1 cellular context compared by ENCODE assay signal in the genomic region with DNA sequence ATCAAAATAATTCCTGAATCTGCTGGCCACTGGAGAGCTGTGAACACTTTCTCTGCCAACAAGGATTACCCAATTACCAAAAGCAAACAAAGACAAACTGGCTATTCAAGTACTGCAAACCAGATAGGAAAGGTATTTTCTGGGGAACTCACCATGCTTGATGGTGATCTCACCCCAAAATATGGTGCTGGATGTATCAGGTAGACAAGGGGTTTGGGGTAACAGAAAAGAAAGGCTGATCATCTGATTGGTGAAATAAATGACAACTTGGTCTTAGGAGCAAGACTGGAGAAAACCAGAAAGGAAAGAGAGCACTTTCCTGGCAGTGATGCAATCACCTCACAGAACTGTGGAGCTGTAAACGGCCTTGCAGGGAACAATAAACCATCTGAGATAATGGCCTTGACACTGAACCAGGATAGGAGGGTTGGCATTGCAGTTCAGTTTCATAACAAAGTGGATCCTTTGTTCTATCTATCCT.
TF ChIP-seq lines count a peak whose summit lies in the region.

No MANE protein-coding gene starts in this region.

TF ChIP-seq in HepG2, 621 proteins besides CTCF, POLR2A, EP300 and RAD21 (continued from another document and continues in another):
- TF ChIP-seq, protein P1, sequence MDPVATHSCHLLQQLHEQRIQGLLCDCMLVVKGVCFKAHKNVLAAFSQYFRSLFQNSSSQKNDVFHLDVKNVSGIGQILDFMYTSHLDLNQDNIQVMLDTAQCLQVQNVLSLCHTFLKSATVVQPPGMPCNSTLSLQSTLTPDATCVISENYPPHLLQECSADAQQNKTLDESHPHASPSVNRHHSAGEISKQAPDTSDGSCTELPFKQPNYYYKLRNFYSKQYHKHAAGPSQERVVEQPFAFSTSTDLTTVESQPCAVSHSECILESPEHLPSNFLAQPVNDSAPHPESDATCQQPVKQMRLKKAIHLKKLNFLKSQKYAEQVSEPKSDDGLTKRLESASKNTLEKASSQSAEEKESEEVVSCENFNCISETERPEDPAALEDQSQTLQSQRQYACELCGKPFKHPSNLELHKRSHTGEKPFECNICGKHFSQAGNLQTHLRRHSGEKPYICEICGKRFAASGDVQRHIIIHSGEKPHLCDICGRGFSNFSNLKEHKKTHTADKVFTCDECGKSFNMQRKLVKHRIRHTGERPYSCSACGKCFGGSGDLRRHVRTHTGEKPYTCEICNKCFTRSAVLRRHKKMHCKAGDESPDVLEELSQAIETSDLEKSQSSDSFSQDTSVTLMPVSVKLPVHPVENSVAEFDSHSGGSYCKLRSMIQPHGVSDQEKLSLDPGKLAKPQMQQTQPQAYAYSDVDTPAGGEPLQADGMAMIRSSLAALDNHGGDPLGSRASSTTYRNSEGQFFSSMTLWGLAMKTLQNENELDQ (CRISPR knock-in tag; IDR thresholded peaks at IDR 0.05; ENCODE audit: borderline replicate concordance), result no peak
- no peak for TF ChIP-seq RELA (CRISPR knock-in tag; IDR thresholded peaks at IDR 0.05)
- TF ChIP-seq, protein P2, sequence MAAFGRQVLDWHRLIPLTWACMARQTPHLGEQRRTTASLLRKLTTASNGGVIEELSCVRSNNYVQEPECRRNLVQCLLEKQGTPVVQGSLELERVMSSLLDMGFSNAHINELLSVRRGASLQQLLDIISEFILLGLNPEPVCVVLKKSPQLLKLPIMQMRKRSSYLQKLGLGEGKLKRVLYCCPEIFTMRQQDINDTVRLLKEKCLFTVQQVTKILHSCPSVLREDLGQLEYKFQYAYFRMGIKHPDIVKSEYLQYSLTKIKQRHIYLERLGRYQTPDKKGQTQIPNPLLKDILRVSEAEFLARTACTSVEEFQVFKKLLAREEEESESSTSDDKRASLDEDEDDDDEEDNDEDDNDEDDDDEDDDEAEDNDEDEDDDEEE (CRISPR knock-in tag; IDR thresholded peaks at IDR 0.05), result no peak
- TF ChIP-seq SRSF4 (IDR thresholded peaks at IDR 0.05; ENCODE audit: low read depth, low read length, poor library complexity, severe bottlenecking), result no peak
- TF ChIP-seq ZNF83 (CRISPR knock-in tag; IDR thresholded peaks at IDR 0.05; ENCODE audit: borderline replicate concordance), result no peak
- TF ChIP-seq XRCC5 (optimal IDR thresholded peaks at IDR 0.05; ENCODE audit: low read length), result peak; percentile 45
- no peak for TF ChIP-seq ZNF335 (CRISPR knock-in tag; IDR thresholded peaks at IDR 0.05)
- TF ChIP-seq FOXA3 (CRISPR knock-in tag; IDR thresholded peaks at IDR 0.05), result peak; percentile 89
- no peak for TF ChIP-seq ZNF816 (CRISPR knock-in tag; IDR thresholded peaks at IDR 0.05; ENCODE audit: borderline replicate concordance)
- TF ChIP-seq ZNF790 (CRISPR knock-in tag; IDR thresholded peaks at IDR 0.05; ENCODE audit: borderline replicate concordance), result no peak
- no peak for TF ChIP-seq MLLT10 (CRISPR knock-in tag; IDR thresholded peaks at IDR 0.05)
- TF ChIP-seq ZNF616 (CRISPR knock-in tag; IDR thresholded peaks at IDR 0.05; ENCODE audit: low read depth), result no peak
- no peak for TF ChIP-seq ZNF569 (CRISPR knock-in tag; IDR thresholded peaks at IDR 0.05; ENCODE audit: borderline replicate concordance)
- TF ChIP-seq, protein P3, sequence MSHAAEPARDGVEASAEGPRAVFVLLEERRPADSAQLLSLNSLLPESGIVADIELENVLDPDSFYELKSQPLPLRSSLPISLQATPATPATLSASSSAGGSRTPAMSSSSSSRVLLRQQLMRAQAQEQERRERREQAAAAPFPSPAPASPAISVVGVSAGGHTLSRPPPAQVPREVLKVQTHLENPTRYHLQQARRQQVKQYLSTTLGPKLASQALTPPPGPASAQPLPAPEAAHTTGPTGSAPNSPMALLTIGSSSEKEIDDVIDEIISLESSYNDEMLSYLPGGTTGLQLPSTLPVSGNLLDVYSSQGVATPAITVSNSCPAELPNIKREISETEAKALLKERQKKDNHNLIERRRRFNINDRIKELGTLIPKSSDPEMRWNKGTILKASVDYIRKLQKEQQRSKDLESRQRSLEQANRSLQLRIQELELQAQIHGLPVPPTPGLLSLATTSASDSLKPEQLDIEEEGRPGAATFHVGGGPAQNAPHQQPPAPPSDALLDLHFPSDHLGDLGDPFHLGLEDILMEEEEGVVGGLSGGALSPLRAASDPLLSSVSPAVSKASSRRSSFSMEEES (CRISPR knock-in tag; IDR thresholded peaks at IDR 0.05), result peak; percentile 50; the same call in 1 of the 2 replicates
- TF ChIP-seq ZNF101 (CRISPR knock-in tag; IDR thresholded peaks at IDR 0.05; ENCODE audit: borderline replicate concordance, low read depth), result no peak
- TF ChIP-seq ZNF225 (CRISPR knock-in tag; IDR thresholded peaks at IDR 0.05), result no peak; the same call in 1 of the 2 replicates
- TF ChIP-seq ZNF766 (CRISPR knock-in tag; IDR thresholded peaks at IDR 0.05; ENCODE audit: borderline replicate concordance), result peak; percentile 42; the same call in 1 of the 2 replicates
- no peak for TF ChIP-seq ZNF772 (CRISPR knock-in tag; IDR thresholded peaks at IDR 0.05)
- TF ChIP-seq ZNF207 (IDR thresholded peaks at IDR 0.05; ENCODE audit: borderline replicate concordance), result no peak
- TF ChIP-seq JUN (CRISPR knock-in tag; IDR thresholded peaks at IDR 0.05), result no peak
- no peak for TF ChIP-seq ADNP (CRISPR knock-in tag; IDR thresholded peaks at IDR 0.05)
- TF ChIP-seq ZNF17 (CRISPR knock-in tag; IDR thresholded peaks at IDR 0.05), result no peak
- TF ChIP-seq HDAC1 (CRISPR knock-in tag; IDR thresholded peaks at IDR 0.05), result peak; percentile 78; the same call in 1 of the 2 replicates
- no peak for TF ChIP-seq ZNF775 (CRISPR knock-in tag; IDR thresholded peaks at IDR 0.05; ENCODE audit: borderline replicate concordance)
- no peak for TF ChIP-seq RFX5 (IDR thresholded peaks at IDR 0.05; ENCODE audit: low read depth, low read length)
- peak; percentile 63; the same call in 1 of the 2 replicates for TF ChIP-seq NR2F2 (IDR thresholded peaks at IDR 0.05; ENCODE audit: borderline replicate concordance, low read depth)
- 0 out of 2 replicates have a peak, but pooled peaks have one; percentile 28 for TF ChIP-seq CBFB (CRISPR knock-in tag; IDR thresholded peaks at IDR 0.05)
- 0 out of 2 replicates have a peak, but pooled peaks have one; percentile 28 for TF ChIP-seq ZBTB7B (CRISPR knock-in tag; IDR thresholded peaks at IDR 0.05)
- TF ChIP-seq PRMT3 (CRISPR knock-in tag; IDR thresholded peaks at IDR 0.05; ENCODE audit: borderline replicate concordance, low read depth), result no peak
- TF ChIP-seq NFE2L2 (IDR thresholded peaks at IDR 0.05; ENCODE audit: low read length), result no peak
- TF ChIP-seq ZNF251 (CRISPR knock-in tag; IDR thresholded peaks at IDR 0.05), result no peak
- TF ChIP-seq, protein P4, sequence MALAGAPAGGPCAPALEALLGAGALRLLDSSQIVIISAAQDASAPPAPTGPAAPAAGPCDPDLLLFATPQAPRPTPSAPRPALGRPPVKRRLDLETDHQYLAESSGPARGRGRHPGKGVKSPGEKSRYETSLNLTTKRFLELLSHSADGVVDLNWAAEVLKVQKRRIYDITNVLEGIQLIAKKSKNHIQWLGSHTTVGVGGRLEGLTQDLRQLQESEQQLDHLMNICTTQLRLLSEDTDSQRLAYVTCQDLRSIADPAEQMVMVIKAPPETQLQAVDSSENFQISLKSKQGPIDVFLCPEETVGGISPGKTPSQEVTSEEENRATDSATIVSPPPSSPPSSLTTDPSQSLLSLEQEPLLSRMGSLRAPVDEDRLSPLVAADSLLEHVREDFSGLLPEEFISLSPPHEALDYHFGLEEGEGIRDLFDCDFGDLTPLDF (CRISPR knock-in tag; IDR thresholded peaks at IDR 0.05), result no peak
- TF ChIP-seq SETDB1 (CRISPR knock-in tag; IDR thresholded peaks at IDR 0.05; ENCODE audit: borderline replicate concordance), result no peak
- TF ChIP-seq ETV5 (CRISPR knock-in tag; IDR thresholded peaks at IDR 0.05; ENCODE audit: borderline replicate concordance), result peak; percentile 63
- no peak; the same call in 1 of the 2 replicates for TF ChIP-seq ZNF567 (CRISPR knock-in tag; IDR thresholded peaks at IDR 0.05; ENCODE audit: borderline replicate concordance)
- TF ChIP-seq ARHGAP35 (CRISPR knock-in tag; IDR thresholded peaks at IDR 0.05; ENCODE audit: borderline replicate concordance), result no peak
- TF ChIP-seq SALL1 (CRISPR knock-in tag; IDR thresholded peaks at IDR 0.05), result peak; percentile 80
- no peak for TF ChIP-seq KLF6 (CRISPR knock-in tag; IDR thresholded peaks at IDR 0.05)
- no peak for TF ChIP-seq WIZ (CRISPR knock-in tag; IDR thresholded peaks at IDR 0.05)
- TF ChIP-seq ZMYM2 (CRISPR knock-in tag; IDR thresholded peaks at IDR 0.05), result no peak
- TF ChIP-seq, protein P5, sequence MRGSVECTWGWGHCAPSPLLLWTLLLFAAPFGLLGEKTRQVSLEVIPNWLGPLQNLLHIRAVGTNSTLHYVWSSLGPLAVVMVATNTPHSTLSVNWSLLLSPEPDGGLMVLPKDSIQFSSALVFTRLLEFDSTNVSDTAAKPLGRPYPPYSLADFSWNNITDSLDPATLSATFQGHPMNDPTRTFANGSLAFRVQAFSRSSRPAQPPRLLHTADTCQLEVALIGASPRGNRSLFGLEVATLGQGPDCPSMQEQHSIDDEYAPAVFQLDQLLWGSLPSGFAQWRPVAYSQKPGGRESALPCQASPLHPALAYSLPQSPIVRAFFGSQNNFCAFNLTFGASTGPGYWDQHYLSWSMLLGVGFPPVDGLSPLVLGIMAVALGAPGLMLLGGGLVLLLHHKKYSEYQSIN (CRISPR knock-in tag; IDR thresholded peaks at IDR 0.05; ENCODE audit: borderline replicate concordance), result no peak
- no peak for TF ChIP-seq REL (CRISPR knock-in tag; conservative IDR thresholded peaks at IDR 0.05)
- peak; percentile 78 for TF ChIP-seq SIX4 (CRISPR knock-in tag; IDR thresholded peaks at IDR 0.05)
- no peak for TF ChIP-seq ISX (CRISPR knock-in tag; conservative IDR thresholded peaks at IDR 0.05)
- TF ChIP-seq CAMTA2 (CRISPR knock-in tag; IDR thresholded peaks at IDR 0.05; ENCODE audit: borderline replicate concordance), result no peak
- peak; percentile 67; the same call in 1 of the 2 replicates for TF ChIP-seq ZFP37 (CRISPR knock-in tag; IDR thresholded peaks at IDR 0.05; ENCODE audit: borderline replicate concordance)
- TF ChIP-seq, protein P6, sequence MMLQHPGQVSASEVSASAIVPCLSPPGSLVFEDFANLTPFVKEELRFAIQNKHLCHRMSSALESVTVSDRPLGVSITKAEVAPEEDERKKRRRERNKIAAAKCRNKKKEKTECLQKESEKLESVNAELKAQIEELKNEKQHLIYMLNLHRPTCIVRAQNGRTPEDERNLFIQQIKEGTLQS (CRISPR knock-in tag; IDR thresholded peaks at IDR 0.05), result peak; percentile 88
- TF ChIP-seq, protein P7, sequence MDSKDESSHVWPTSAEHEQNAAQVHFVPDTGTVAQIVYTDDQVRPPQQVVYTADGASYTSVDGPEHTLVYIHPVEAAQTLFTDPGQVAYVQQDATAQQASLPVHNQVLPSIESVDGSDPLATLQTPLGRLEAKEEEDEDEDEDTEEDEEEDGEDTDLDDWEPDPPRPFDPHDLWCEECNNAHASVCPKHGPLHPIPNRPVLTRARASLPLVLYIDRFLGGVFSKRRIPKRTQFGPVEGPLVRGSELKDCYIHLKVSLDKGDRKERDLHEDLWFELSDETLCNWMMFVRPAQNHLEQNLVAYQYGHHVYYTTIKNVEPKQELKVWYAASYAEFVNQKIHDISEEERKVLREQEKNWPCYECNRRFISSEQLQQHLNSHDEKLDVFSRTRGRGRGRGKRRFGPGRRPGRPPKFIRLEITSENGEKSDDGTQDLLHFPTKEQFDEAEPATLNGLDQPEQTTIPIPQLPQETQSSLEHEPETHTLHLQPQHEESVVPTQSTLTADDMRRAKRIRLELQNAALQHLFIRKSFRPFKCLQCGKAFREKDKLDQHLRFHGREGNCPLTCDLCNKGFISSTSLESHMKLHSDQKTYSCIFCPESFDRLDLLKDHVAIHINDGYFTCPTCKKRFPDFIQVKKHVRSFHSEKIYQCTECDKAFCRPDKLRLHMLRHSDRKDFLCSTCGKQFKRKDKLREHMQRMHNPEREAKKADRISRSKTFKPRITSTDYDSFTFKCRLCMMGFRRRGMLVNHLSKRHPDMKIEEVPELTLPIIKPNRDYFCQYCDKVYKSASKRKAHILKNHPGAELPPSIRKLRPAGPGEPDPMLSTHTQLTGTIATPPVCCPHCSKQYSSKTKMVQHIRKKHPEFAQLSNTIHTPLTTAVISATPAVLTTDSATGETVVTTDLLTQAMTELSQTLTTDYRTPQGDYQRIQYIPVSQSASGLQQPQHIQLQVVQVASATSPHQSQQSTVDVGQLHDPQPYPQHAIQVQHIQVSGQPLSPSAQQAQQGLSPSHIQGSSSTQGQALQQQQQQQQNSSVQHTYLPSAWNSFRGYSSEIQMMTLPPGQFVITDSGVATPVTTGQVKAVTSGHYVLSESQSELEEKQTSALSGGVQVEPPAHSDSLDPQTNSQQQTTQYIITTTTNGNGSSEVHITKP (CRISPR knock-in tag; IDR thresholded peaks at IDR 0.05; ENCODE audit: low read depth), result 0 out of 2 replicates have a peak, but pooled peaks have one; percentile 33
- no peak for TF ChIP-seq ZNF883 (CRISPR knock-in tag; IDR thresholded peaks at IDR 0.05; ENCODE audit: not compliant biosample characterization)
- TF ChIP-seq SP4 (CRISPR knock-in tag; IDR thresholded peaks at IDR 0.05), result no peak
- 0 out of 2 replicates have a peak, but pooled peaks have one; percentile 23 for TF ChIP-seq ZFY (CRISPR knock-in tag; IDR thresholded peaks at IDR 0.05)
- TF ChIP-seq NR2F1 (CRISPR knock-in tag; IDR thresholded peaks at IDR 0.05), result peak; percentile 32 to 47; a peak in 2 of 4 replicates
- TF ChIP-seq, protein P8, sequence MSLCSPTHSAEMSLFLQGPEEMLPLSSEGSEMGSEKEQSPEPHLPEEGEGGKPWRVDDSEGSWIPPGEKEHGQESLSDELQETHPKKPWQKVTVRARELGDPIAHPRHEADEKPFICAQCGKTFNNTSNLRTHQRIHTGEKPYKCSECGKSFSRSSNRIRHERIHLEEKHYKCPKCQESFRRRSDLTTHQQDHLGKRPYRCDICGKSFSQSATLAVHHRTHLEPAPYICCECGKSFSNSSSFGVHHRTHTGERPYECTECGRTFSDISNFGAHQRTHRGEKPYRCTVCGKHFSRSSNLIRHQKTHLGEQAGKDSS (CRISPR knock-in tag; IDR thresholded peaks at IDR 0.05; ENCODE audit: borderline replicate concordance, low read depth), result peak; percentile 59; the same call in 1 of the 2 replicates
- peak; percentile 75 for TF ChIP-seq THAP11 (CRISPR knock-in tag; IDR thresholded peaks at IDR 0.05)
- TF ChIP-seq ZNF292 (CRISPR knock-in tag; IDR thresholded peaks at IDR 0.05; ENCODE audit: borderline replicate concordance, low read depth), result no peak
- no peak for TF ChIP-seq ZNF282 (IDR thresholded peaks at IDR 0.05; ENCODE audit: partially characterized antibody)
